ENCODE assay signal across 13 cellular contexts in the genomic region with DNA sequence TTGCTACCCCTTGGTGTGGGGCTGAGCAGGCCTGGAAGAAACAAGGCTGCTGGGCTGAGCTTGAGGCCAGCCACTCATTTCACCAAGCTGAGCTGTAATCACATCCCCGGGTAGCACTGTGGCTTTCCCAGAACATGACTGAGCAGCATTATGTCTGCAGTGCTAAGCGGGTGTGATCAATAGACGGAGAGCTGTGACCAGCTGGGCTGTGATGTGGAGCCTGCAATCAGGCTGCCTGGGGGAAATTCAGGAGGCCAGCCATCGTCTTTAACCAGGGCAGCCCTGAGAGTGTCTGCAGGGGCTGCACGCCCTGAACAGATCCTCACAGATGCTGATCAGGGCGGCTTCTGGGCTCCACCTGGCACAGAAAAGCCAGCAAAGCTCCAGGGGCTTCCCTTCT.
"Had no signal": no experiment of that assay in that cellular context is flagged by ENCODE, and none has a peak within 500 bp of the region (broad histone marks: within the 10 kb centered on the region; RNA-seq: fewer than 3 reads in every experiment).

No MANE protein-coding gene starts in this region.

- H3K36me3 Mint-ChIP-seq: activated naive CD4-positive, alpha-beta T cell treated with anti-CD3 and anti-CD28 coated beads, Interleukin-2, amount 50 U/mL, for 24 hours had no signal

- DNase-seq: activated CD4-positive, alpha-beta T cell treated with anti-CD3 and anti-CD28 coated beads, Interleukin-2, amount 10 ng/mL, durations not matched to agents 7 days and 5 days; activated CD8-positive, alpha-beta memory T cell treated with anti-CD3 and anti-CD28 coated beads, Interleukin-2, amount 50 U/mL, for 48 hours; activated CD8-positive, alpha-beta T cell treated with anti-CD3 and anti-CD28 coated beads, Interleukin-2, amount 10 ng/mL, durations not matched to agents 7 days and 5 days; activated effector memory CD4-positive, alpha-beta T cell treated with anti-CD3 and anti-CD28 coated beads, Interleukin-2, amount 50 U/mL, for 16 hours; activated T-cell treated with anti-CD3 and anti-CD28 coated beads, Interleukin-2, amount 50 U/mL, for 72 hours; cerebellar nuclear complex; effector CD4-positive, alpha-beta T cell; stimulated activated CD4-positive, alpha-beta T cell treated with anti-CD3 and anti-CD28 coated beads, Interleukin-2, amount 100 ng/mL, for 24 hours; stimulated activated naive CD8-positive, alpha-beta T cell treated with anti-CD3 and anti-CD28 coated beads, Interleukin-15, Interleukin-2, amounts not matched to agents 100 U/mL and 50 U/mL, for 24 hours had no signal

- H3K27me3 Mint-ChIP-seq: activated naive CD4-positive, alpha-beta T cell treated with anti-CD3 and anti-CD28 coated beads, Interleukin-2, amount 50 U/mL, for 24 hours had no signal

- ATAC-seq: activated CD4-positive, CD25-positive, alpha-beta regulatory T cell treated with anti-CD3 and anti-CD28 coated beads, Interleukin-2, amount 50 U/mL, for 24 hours; activated CD8-positive, alpha-beta T cell treated with anti-CD3 and anti-CD28 coated beads, Interleukin-2, amount 10 ng/mL, durations not matched to agents 7 days and 5 days; activated T-cell treated with anti-CD3 and anti-CD28 coated beads, Interleukin-2, amount 50 U/mL, for 72 hours; stimulated activated naive CD8-positive, alpha-beta T cell treated with anti-CD3 and anti-CD28 coated beads, Interleukin-15, Interleukin-2, amounts not matched to agents 100 U/mL and 50 U/mL, for 24 hours had no signal

- H3K4me1 Mint-ChIP-seq: activated CD4-positive, alpha-beta T cell treated with anti-CD3 and anti-CD28 coated beads, Interleukin-2, amount 10 ng/mL, durations not matched to agents 7 days and 5 days; activated naive CD4-positive, alpha-beta T cell treated with anti-CD3 and anti-CD28 coated beads, Interleukin-2, amount 50 U/mL, for 24 hours; nephron had no signal

- H3K9me3 Mint-ChIP-seq: activated naive CD4-positive, alpha-beta T cell treated with anti-CD3 and anti-CD28 coated beads, Interleukin-2, amount 50 U/mL, for 24 hours had no signal

- H3K4me3 Mint-ChIP-seq: activated CD4-positive, alpha-beta T cell treated with anti-CD3 and anti-CD28 coated beads, Interleukin-2, amount 10 ng/mL, durations not matched to agents 7 days and 5 days; activated CD8-positive, alpha-beta T cell treated with anti-CD3 and anti-CD28 coated beads, Interleukin-2, amount 10 ng/mL, durations not matched to agents 7 days and 5 days; activated naive CD4-positive, alpha-beta T cell treated with anti-CD3 and anti-CD28 coated beads, Interleukin-2, amount 50 U/mL, for 24 hours; activated T-cell treated with anti-CD3 and anti-CD28 coated beads, Interleukin-2, amount 50 U/mL, for 72 hours; nephron had no signal

- H3K27ac Mint-ChIP-seq: activated CD4-positive, alpha-beta T cell treated with anti-CD3 and anti-CD28 coated beads, Interleukin-2, amount 10 ng/mL, durations not matched to agents 7 days and 5 days; activated CD8-positive, alpha-beta T cell treated with anti-CD3 and anti-CD28 coated beads, Interleukin-2, amount 10 ng/mL, durations not matched to agents 7 days and 5 days; activated naive CD4-positive, alpha-beta T cell treated with anti-CD3 and anti-CD28 coated beads, Interleukin-2, amount 50 U/mL, for 24 hours; activated T-cell treated with anti-CD3 and anti-CD28 coated beads, Interleukin-2, amount 50 U/mL, for 72 hours; nephron; progenitor cell of endocrine pancreas had no signal
